Comparison of ENCODE assay signal across 1 cellular context in genomic region chr2:128302744-128303067, GRCh38.
TF ChIP-seq lines count a peak whose summit lies in the region.

No MANE protein-coding gene starts in this region.

TF ChIP-seq in IMR-90, 13 proteins besides CTCF, POLR2A, EP300 and RAD21:
- TF ChIP-seq RCOR1 (IDR thresholded peaks at IDR 0.05; ENCODE audit: insufficient replicate concordance, low read length) (no peak), CEBPB (IDR thresholded peaks at IDR 0.05; ENCODE audit: low read depth, low read length) (no peak), NFE2L2 (IDR thresholded peaks at IDR 0.05; ENCODE audit: low read depth, low read length) (no peak), MAZ (IDR thresholded peaks at IDR 0.05; ENCODE audit: borderline replicate concordance, low read depth, low read length) (no peak), MXI1 (IDR thresholded peaks at IDR 0.05; ENCODE audit: borderline replicate concordance, low read depth, low read length) (no peak), CHD1 (IDR thresholded peaks at IDR 0.05; ENCODE audit: low read depth, low read length) (no peak), BHLHE40 (IDR thresholded peaks at IDR 0.05; ENCODE audit: low read depth, low read length) (no peak), SMC3 (IDR thresholded peaks at IDR 0.05; ENCODE audit: low read depth, low read length) (no peak), USF2 (IDR thresholded peaks at IDR 0.05; ENCODE audit: low read depth, low read length) (no peak), FOS (IDR thresholded peaks at IDR 0.05; ENCODE audit: low read depth, low read length) (no peak), RFX5 (IDR thresholded peaks at IDR 0.05; ENCODE audit: low read depth, low read length) (no peak), MAFK (IDR thresholded peaks at IDR 0.05; ENCODE audit: low read depth, low read length) (no peak)
- TF ChIP-seq, protein P1, sequence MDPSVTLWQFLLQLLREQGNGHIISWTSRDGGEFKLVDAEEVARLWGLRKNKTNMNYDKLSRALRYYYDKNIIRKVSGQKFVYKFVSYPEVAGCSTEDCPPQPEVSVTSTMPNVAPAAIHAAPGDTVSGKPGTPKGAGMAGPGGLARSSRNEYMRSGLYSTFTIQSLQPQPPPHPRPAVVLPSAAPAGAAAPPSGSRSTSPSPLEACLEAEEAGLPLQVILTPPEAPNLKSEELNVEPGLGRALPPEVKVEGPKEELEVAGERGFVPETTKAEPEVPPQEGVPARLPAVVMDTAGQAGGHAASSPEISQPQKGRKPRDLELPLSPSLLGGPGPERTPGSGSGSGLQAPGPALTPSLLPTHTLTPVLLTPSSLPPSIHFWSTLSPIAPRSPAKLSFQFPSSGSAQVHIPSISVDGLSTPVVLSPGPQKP (IDR thresholded peaks at IDR 0.05; ENCODE audit: borderline replicate concordance, low read depth, low read length): no peak
